ENCODE assay signal across 19 cellular contexts in the genomic region with DNA sequence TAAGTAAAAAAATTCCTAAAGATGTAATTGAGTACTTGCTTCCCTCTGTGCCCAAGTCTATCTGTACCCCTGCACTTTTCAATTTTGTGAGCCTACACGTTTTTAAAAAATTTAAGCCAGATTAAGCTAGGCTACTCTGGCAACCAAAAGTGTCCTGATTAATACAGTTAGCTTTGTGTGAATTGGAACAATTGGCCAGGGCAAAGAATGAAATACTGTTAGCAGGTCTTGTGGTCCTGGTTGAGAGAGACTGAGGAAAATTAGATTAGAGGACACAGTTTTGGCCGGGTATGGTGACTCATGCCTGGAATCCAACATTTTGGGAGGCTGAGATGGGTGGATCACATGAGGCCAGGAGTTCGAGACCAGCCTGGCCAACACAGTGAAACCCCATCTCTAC.
"Had no signal": no experiment of that assay in that cellular context is flagged by ENCODE, and none has a peak within 500 bp of the region (broad histone marks: within the 10 kb centered on the region; RNA-seq: fewer than 3 reads in every experiment).

No MANE protein-coding gene starts in this region.

- H3K27ac ChIP-seq: SJSA1 had no signal

- H3K9me3 ChIP-seq: SJSA1 had no signal

- H3K27me3 ChIP-seq: SJSA1 had no signal

- H3K36me3 ChIP-seq: SJSA1 had no signal

- H3K4me3 ChIP-seq: SJSA1 had no signal

- DNase-seq: Karpas-422, KG1, MM.1S, NCI-H1092 treated with DMSO at 0.1 percent for 48 hours, NCI-H1417, NCI-H187, NCI-H2029, NCI-H2081 treated with DMSO at 0.1 percent for 48 hours, NCI-H2171, NCI-H226, NCI-H446, NCI-H510A, NCI-H524 treated with DMSO at 0.1 percent for 48 hours, NCI-H69, NCI-H774, Right ventricle myocardium superior, RPMI8226, SIG-M5 had no signal
